In genomic region chr2:70141754-70142589, GRCh38 we compare ENCODE assay signal across 8 cellular contexts. TPM values are rescaled to one million over a fixed set of nuclear protein-coding genes. Genes with fewer than 3 reads are reported as not detected.
DNase-seq lines count a peak whose midpoint lies in the region; FAIRE-seq and TF ChIP-seq lines count a peak whose summit lies in the region.

No MANE protein-coding gene starts in this region.

- no peaks in the 10 kb centered on the region for H3K36me3 ChIP-seq in fibroblast of lung (ENCODE audit: control insufficient read depth, insufficient read depth, low read length)

- H3K9me3 ChIP-seq in fibroblast of lung (ENCODE audit: control insufficient read depth, insufficient read depth, low read depth, low read length): no peaks in the 10 kb centered on the region

- H3K4me1 ChIP-seq in fibroblast of lung (ENCODE audit: control insufficient read depth, extremely low read depth, insufficient read depth, low read length): peaks cover 16% of the 10 kb centered on the region

- POLR2A ChIA-PET in activated CD4-positive, alpha-beta memory T cell treated with anti-CD3 and anti-CD28 coated beads, Interleukin-2, amount 10 ng/mL, durations not matched to agents 7 days and 5 days (lab: Charles Lee): interaction anchor here (0.9 to 23.3 kb wide), 31 partner anchors 10 to 705 kb away, joined by 3 to 856 read pairs (median 8); partner anchors contain the start of genes AAK1, C2orf42, MXD1 and PCBP1

- H3K4me3 ChIP-seq in LNCaP clone FGC (ENCODE audit: low read depth, low read length) (peak overlapping the region; percentile 50), fibroblast of lung (replicated peaks in 1 of 4; ENCODE audit: control extremely low read depth in 1 of 4, insufficient read depth in 1 of 4, low read depth in 3 of 4, low read length in 4 of 4) (peak overlapping the region; percentile 50 to 65 (median 57))

- H2AFZ ChIP-seq in fibroblast of lung (ENCODE audit: low read length): no peak overlapping the region

- peak overlapping the region; percentile 93 for H3K4me2 ChIP-seq in fibroblast of lung (ENCODE audit: extremely low read depth, insufficient read depth, low read length)

- H3K79me2 ChIP-seq in fibroblast of lung (ENCODE audit: control insufficient read depth, insufficient read depth, low read length): no peaks in the 10 kb centered on the region

- TF ChIP-seq CTCF in LNCaP clone FGC (IDR thresholded peaks at IDR 0.05; ENCODE audit: control insufficient read depth, extremely low read depth, insufficient read depth) (no peak), fibroblast of lung (conservative IDR thresholded peaks at IDR 0.05 in 1 of 2, IDR thresholded peaks at IDR 0.05 in 1 of 2; ENCODE audit: low read depth in 1 of 2, low read length in 2 of 2) (no peak), nephron progenitor cell (IDR thresholded peaks at IDR 0.05) (no peak)

- FAIRE-seq in H54 (lab: Jason Lieb, UNC): no peak

- H3K27me3 ChIP-seq in fibroblast of lung (ENCODE audit: control insufficient read depth, insufficient read depth, low read length): no peaks in the 10 kb centered on the region

- H3K9ac ChIP-seq in fibroblast of lung (ENCODE audit: insufficient read depth, low read length): peak overlapping the region; percentile 93

- H3K4me3 Mint-ChIP-seq in activated CD4-positive, alpha-beta memory T cell treated with anti-CD3 and anti-CD28 coated beads, Interleukin-2, amount 10 ng/mL, durations not matched to agents 7 days and 5 days: peak overlapping the region; percentile 80
- H3K4me3 Mint-ChIP-seq in nephron progenitor cell: peak overlapping the region; percentile 85

- no peaks in the 10 kb centered on the region for H3K9me3 Mint-ChIP-seq in activated CD4-positive, alpha-beta memory T cell treated with anti-CD3 and anti-CD28 coated beads, Interleukin-2, amount 10 ng/mL, durations not matched to agents 7 days and 5 days
- no peaks in the 10 kb centered on the region for H3K9me3 Mint-ChIP-seq in nephron progenitor cell

- no peaks in the 10 kb centered on the region for H4K20me1 ChIP-seq in fibroblast of lung (ENCODE audit: control insufficient read depth, extremely low read depth, insufficient read depth, low read length)

- peak overlapping the region; percentile 99 for H3K27ac Mint-ChIP-seq in activated CD4-positive, alpha-beta memory T cell treated with anti-CD3 and anti-CD28 coated beads, Interleukin-2, amount 10 ng/mL, durations not matched to agents 7 days and 5 days
- H3K27ac Mint-ChIP-seq in nephron progenitor cell: peak overlapping the region; percentile 99

- H3K27ac ChIP-seq in fibroblast of lung (ENCODE audit: insufficient read depth, low read length): peak overlapping the region; percentile 94

- TF ChIP-seq POLR2A in H54 (IDR thresholded peaks at IDR 0.05; ENCODE audit: low read depth, low read length): peak; percentile 85

- no peaks in the 10 kb centered on the region for H3K27me3 Mint-ChIP-seq in activated CD4-positive, alpha-beta memory T cell treated with anti-CD3 and anti-CD28 coated beads, Interleukin-2, amount 10 ng/mL, durations not matched to agents 7 days and 5 days
- peaks cover 5% of the 10 kb centered on the region for H3K27me3 Mint-ChIP-seq in nephron progenitor cell (ENCODE audit: low read depth, poor library complexity)

- DNase-seq in NCI-H2196 (lab: John Stamatoyannopoulos, UW; ENCODE audit: unreplicated experiment): peak; percentile 59
- DNase-seq in NCI-H2196 treated with DMSO at 0.1 percent for 48 hours (lab: John Stamatoyannopoulos, UW; ENCODE audit: unreplicated experiment): no peak
- peak; percentile 23 for DNase-seq in H54 (ENCODE audit: insufficient read length, low spot score)
- DNase-seq in LNCaP clone FGC (ENCODE audit: low read depth): no peak
- no peak for DNase-seq in activated CD4-positive, alpha-beta memory T cell treated with anti-CD3 and anti-CD28 coated beads, Interleukin-2, amount 10 ng/mL, durations not matched to agents 7 days and 5 days
- DNase-seq in fibroblast of lung (ENCODE audit: low read depth in 2 of 2): peak; percentile 45 to 55
- DNase-seq in nephron progenitor cell: peak; percentile 61
- DNase-seq in dedifferentiated amniotic fluid mesenchymal stem cell (ENCODE audit: extremely low spot score): no peak

- H3K4me1 Mint-ChIP-seq in activated CD4-positive, alpha-beta memory T cell treated with anti-CD3 and anti-CD28 coated beads, Interleukin-2, amount 10 ng/mL, durations not matched to agents 7 days and 5 days: peaks cover 74% of the 10 kb centered on the region
- H3K4me1 Mint-ChIP-seq in nephron progenitor cell: peaks cover 59% of the 10 kb centered on the region

- peaks cover 4% of the 10 kb centered on the region for H3K36me3 Mint-ChIP-seq in activated CD4-positive, alpha-beta memory T cell treated with anti-CD3 and anti-CD28 coated beads, Interleukin-2, amount 10 ng/mL, durations not matched to agents 7 days and 5 days (ENCODE audit: low read depth)
- H3K36me3 Mint-ChIP-seq in nephron progenitor cell (ENCODE audit: low read depth): no peaks in the 10 kb centered on the region

- CTCF ChIA-PET in activated CD4-positive, alpha-beta memory T cell treated with anti-CD3 and anti-CD28 coated beads, Interleukin-2, amount 10 ng/mL, durations not matched to agents 7 days and 5 days (lab: Charles Lee): interaction anchor here (0.9 to 13.1 kb wide), 12 partner anchors 9 to 229 kb away, joined by 3 to 147 read pairs (median 11); partner anchors contain the start of genes MXD1, PCBP1 and SNRPG

RNA-seq across cellular contexts. Expression of gene C2orf42, which starts 48.8 kb away (rescaled TPM):
- 10 to 100 TPM; 28.8 to 32.2 TPM for total RNA-seq in activated CD4-positive, alpha-beta memory T cell treated with anti-CD3 and anti-CD28 coated beads, Interleukin-2, amount 10 ng/mL, durations not matched to agents 7 days and 5 days
- total RNA-seq in fibroblast of lung: 24.9 and 32.7 TPM in 2 replicates
- polyA plus RNA-seq in fibroblast of lung: 9.1 and 9.8 TPM in 2 replicates
- 8.3 and 8.4 TPM in 2 replicates for polyA plus RNA-seq in fibroblast of lung (2012)
- polyA minus RNA-seq in fibroblast of lung (ENCODE audit: low replicate concordance): 10.8 and 11.4 TPM in 2 replicates

RNA-seq across cellular contexts. Expression of gene PCBP1, which starts 54.7 kb away (rescaled TPM):
- 100 to 1,000 TPM; 475 to 483 TPM for total RNA-seq in activated CD4-positive, alpha-beta memory T cell treated with anti-CD3 and anti-CD28 coated beads, Interleukin-2, amount 10 ng/mL, durations not matched to agents 7 days and 5 days
- total RNA-seq in fibroblast of lung: 30.6 and 42.1 TPM in 2 replicates
- polyA plus RNA-seq in fibroblast of lung: 104 and 143 TPM in 2 replicates
- 237 and 312 TPM in 2 replicates for polyA plus RNA-seq in fibroblast of lung (2012)
- polyA minus RNA-seq in fibroblast of lung (ENCODE audit: low replicate concordance): 137 and 144 TPM in 2 replicates

Comparison
In these comparisons a context has a peak if more than half of its experiments do, and no peak if none do; other contexts are left out.
1. DNase-seq: peak in NCI-H2196 (single experiment), H54 (single experiment), fibroblast of lung (2 of 2) and nephron progenitor cell (single experiment); none in NCI-H2196 treated with DMSO at 0.1 percent for 48 hours (single experiment), LNCaP clone FGC (single experiment), activated CD4-positive, alpha-beta memory T cell treated with anti-CD3 and anti-CD28 coated beads, Interleukin-2, amount 10 ng/mL, durations not matched to agents 7 days and 5 days (single experiment) and dedifferentiated amniotic fluid mesenchymal stem cell (single experiment).
2. RNA of gene PCBP1, which starts 54.7 kb away (total RNA-seq): 475 to 483 TPM in activated CD4-positive, alpha-beta memory T cell treated with anti-CD3 and anti-CD28 coated beads, Interleukin-2, amount 10 ng/mL, durations not matched to agents 7 days and 5 days; 30.6 to 42.1 TPM in fibroblast of lung; every median in the first group is over 10 times any median in the second.